8 cellular contexts compared by ENCODE assay signal in the genomic region with DNA sequence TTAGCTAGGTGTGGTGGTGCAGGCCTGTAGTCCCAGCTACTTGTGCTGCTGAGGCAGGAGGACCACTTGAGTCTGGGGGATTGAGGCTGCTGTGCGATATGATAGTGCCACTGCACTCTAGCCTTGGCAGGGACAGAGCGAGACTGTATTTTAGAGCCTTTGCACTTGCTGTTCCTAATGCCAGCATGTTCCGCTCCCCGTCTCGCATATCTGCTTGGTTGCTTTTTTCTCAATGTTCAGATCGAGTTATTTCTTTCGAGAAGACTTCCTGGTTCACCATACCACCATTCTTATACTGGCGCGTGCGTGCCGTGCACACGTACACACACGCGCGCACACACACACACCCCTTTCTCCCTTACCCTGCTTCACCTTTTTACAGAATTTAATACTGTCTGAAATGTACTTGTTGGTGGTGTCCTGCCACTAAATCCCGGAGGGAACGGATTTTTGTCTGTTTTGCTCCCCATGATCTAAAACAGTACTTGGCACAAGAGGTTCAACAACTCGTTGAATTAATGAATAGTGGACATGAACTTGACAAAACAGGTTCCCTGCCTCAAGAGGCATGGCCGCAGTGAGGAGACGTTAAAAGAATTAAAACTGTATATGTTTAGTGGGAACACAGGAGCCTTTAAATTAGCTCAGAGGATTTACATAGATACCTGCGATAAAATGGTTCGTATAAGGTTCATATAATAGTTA. TPM values are rescaled to one million over a fixed set of nuclear protein-coding genes. Genes with fewer than 3 reads are reported as not detected.
A peak's percentile ranks its signal among the peaks of the same experiment; 100 is the strongest.
DNase-seq lines count a peak whose midpoint lies in the region; ATAC-seq and TF ChIP-seq lines count a peak whose summit lies in the region.

No MANE protein-coding gene starts in this region.

- H3K27me3 ChIP-seq in MM.1S (replicated peaks; ENCODE audit: insufficient read depth, low read length): no peaks in the 10 kb centered on the region

- H3K4me1 ChIP-seq in MM.1S (ENCODE audit: low read length): peaks cover 14% of the 10 kb centered on the region

- peak overlapping the region; percentile 70 for H2AFZ ChIP-seq in MM.1S (ENCODE audit: low read length)

- 0 out of 2 replicates have a peak, but pooled peaks cover 6% of the 10 kb centered on the region for H4K20me1 ChIP-seq in MM.1S (ENCODE audit: insufficient read depth, low read length)

- intact Hi-C loops in Calu3 (cut with micrococcal nuclease; ENCODE audit: unreplicated experiment): no loop called here

- ATAC-seq in activated T-cell treated with anti-CD3 and anti-CD28 coated beads, Interleukin-2, amount 50 U/mL, for 4 hours: no peak
- no peak for ATAC-seq in HG02852 (IDR thresholded peaks at IDR 0.05; ENCODE audit: unreplicated experiment)
- no peak for ATAC-seq in HG03139 (IDR thresholded peaks at IDR 0.05; ENCODE audit: unreplicated experiment)
- ATAC-seq in GM19397 (IDR thresholded peaks at IDR 0.05; ENCODE audit: unreplicated experiment): no peak

- no TSS peak for BruUV-seq in Calu3 (replicated peaks; lab: Mats Ljungman, UMichigan)

- H3K9me2 ChIP-seq in MM.1S (replicated peaks; ENCODE audit: insufficient read depth, low read length): no peaks in the 10 kb centered on the region

- DNase-seq in Calu3 (no peak), MM.1S (no peak), immature natural killer cell (no peak)
- DNase-seq in activated T-cell treated with anti-CD3 and anti-CD28 coated beads, Interleukin-2, amount 50 U/mL, for 4 hours: no peak
- peak; percentile 2 for DNase-seq in stimulated activated CD8-positive, alpha-beta memory T cell treated with anti-CD3 and anti-CD28 coated beads, Interleukin-15, amount 100 ng/mL, for 1 hour (ENCODE audit: low read depth)

- peaks cover 37% of the 10 kb centered on the region for H3K79me2 ChIP-seq in MM.1S (ENCODE audit: low read length)

- H3K9me3 Mint-ChIP-seq in Calu3 (ENCODE audit: low read depth, unreplicated experiment): no peaks in the 10 kb centered on the region
- H3K9me3 Mint-ChIP-seq in activated T-cell treated with anti-CD3 and anti-CD28 coated beads, Interleukin-2, amount 50 U/mL, for 4 hours: no peaks in the 10 kb centered on the region
- no peaks in the 10 kb centered on the region for H3K9me3 Mint-ChIP-seq in immature natural killer cell

- H3K9me3 ChIP-seq in MM.1S (replicated peaks; ENCODE audit: insufficient read depth, low read length): no peaks in the 10 kb centered on the region

- H3K27ac ChIP-seq in MM.1S (ENCODE audit: low read length): peak overlapping the region; percentile 90; the same call in 1 of the 2 replicates

- no peaks in the 10 kb centered on the region for H3K27me3 Mint-ChIP-seq in Calu3 (ENCODE audit: unreplicated experiment)
- H3K27me3 Mint-ChIP-seq in activated T-cell treated with anti-CD3 and anti-CD28 coated beads, Interleukin-2, amount 50 U/mL, for 4 hours (ENCODE audit: low read depth): no peaks in the 10 kb centered on the region
- H3K27me3 Mint-ChIP-seq in immature natural killer cell (ENCODE audit: low read depth in 3 of 3): peaks cover 9 to 23% (median 19%) of the 10 kb centered on the region in 3 donors

- H3K4me2 ChIP-seq in MM.1S (ENCODE audit: low read depth, low read length): peak overlapping the region; percentile 90

- peak overlapping the region; percentile 75 for H3K4me3 ChIP-seq in MM.1S (ENCODE audit: low read length)

- no peaks in the 10 kb centered on the region for H3K36me3 ChIP-seq in MM.1S (replicated peaks; ENCODE audit: insufficient read depth, low read length)

- peaks cover 28% of the 10 kb centered on the region for H3F3A ChIP-seq in MM.1S (ENCODE audit: insufficient read depth, low read length)

- CTCF ChIA-PET in Calu3 (lab: Charles Lee): interaction anchor here (0.6 to 1.2 kb wide), 5 partner anchors 17 to 153 kb away, joined by 3 to 4 read pairs (median 3); a partner anchor contains a TSS

- H3K9ac ChIP-seq in MM.1S (ENCODE audit: low read length): peak overlapping the region; percentile 85

- H3K36me3 Mint-ChIP-seq in Calu3 (ENCODE audit: insufficient read depth, unreplicated experiment) (peaks cover 72% of the 10 kb centered on the region), immature natural killer cell (no peaks in the 10 kb centered on the region)
- no peaks in the 10 kb centered on the region for H3K36me3 Mint-ChIP-seq in activated T-cell treated with anti-CD3 and anti-CD28 coated beads, Interleukin-2, amount 50 U/mL, for 4 hours (ENCODE audit: insufficient read depth)

- peak overlapping the region; percentile 94 for H3K4me3 Mint-ChIP-seq in Calu3 (ENCODE audit: low read depth, unreplicated experiment)
- H3K4me3 Mint-ChIP-seq in activated T-cell treated with anti-CD3 and anti-CD28 coated beads, Interleukin-2, amount 50 U/mL, for 4 hours: peak overlapping the region; percentile 95
- H3K4me3 Mint-ChIP-seq in immature natural killer cell: peak overlapping the region; percentile 95 to 99 (median 96)

- H3K27ac Mint-ChIP-seq in Calu3 (ENCODE audit: unreplicated experiment): peak overlapping the region; percentile 99
- peak overlapping the region; percentile 94 to 99 (median 98) for H3K27ac Mint-ChIP-seq in immature natural killer cell

- H3K4me1 Mint-ChIP-seq in Calu3 (ENCODE audit: low read depth, unreplicated experiment) (peaks cover 18% of the 10 kb centered on the region), immature natural killer cell (peaks cover 37 to 45% of the 10 kb centered on the region in 2 donors)
- H3K4me1 Mint-ChIP-seq in activated T-cell treated with anti-CD3 and anti-CD28 coated beads, Interleukin-2, amount 50 U/mL, for 4 hours (ENCODE audit: low read depth): peaks cover 24% of the 10 kb centered on the region

- TF ChIP-seq CTCF in Calu3 (IDR thresholded peaks at IDR 0.05; ENCODE audit: unreplicated experiment) (no peak), MM.1S (IDR thresholded peaks at IDR 0.05; ENCODE audit: low read length) (no peak)

RNA-seq across cellular contexts. Expression of a gene that starts 1.1 kb away (rescaled TPM):
- total RNA-seq in Calu3 (2022): 36.6 and 37.8 TPM in 2 replicates
- 10 to 100 TPM; 18.6 to 19.8 (median 19.2) TPM for total RNA-seq in activated T-cell treated with anti-CD3 and anti-CD28 coated beads, Interleukin-2, amount 50 U/mL, for 4 hours
- 10 to 100 TPM in 2 of 3 donors, 1 to 10 TPM in 1; 9.1 to 31.0 (median 13.2) TPM for polyA plus RNA-seq in immature natural killer cell

RNA-seq across cellular contexts. Expression of a gene that starts 41.5 kb away (rescaled TPM):
- total RNA-seq in Calu3 (2022): 82.7 and 102 TPM in 2 replicates
- 100 to 1,000 TPM in 2 of 3 donors, 10 to 100 TPM in 1; 88.3 to 108 (median 102) TPM for total RNA-seq in activated T-cell treated with anti-CD3 and anti-CD28 coated beads, Interleukin-2, amount 50 U/mL, for 4 hours
- polyA plus RNA-seq in immature natural killer cell: 10 to 100 TPM in 1 of 3 donors, 1 to 10 TPM in 2; 5.1 to 24.5 (median 9.3) TPM
